8 cellular contexts compared by ENCODE assay signal in the genomic region with DNA sequence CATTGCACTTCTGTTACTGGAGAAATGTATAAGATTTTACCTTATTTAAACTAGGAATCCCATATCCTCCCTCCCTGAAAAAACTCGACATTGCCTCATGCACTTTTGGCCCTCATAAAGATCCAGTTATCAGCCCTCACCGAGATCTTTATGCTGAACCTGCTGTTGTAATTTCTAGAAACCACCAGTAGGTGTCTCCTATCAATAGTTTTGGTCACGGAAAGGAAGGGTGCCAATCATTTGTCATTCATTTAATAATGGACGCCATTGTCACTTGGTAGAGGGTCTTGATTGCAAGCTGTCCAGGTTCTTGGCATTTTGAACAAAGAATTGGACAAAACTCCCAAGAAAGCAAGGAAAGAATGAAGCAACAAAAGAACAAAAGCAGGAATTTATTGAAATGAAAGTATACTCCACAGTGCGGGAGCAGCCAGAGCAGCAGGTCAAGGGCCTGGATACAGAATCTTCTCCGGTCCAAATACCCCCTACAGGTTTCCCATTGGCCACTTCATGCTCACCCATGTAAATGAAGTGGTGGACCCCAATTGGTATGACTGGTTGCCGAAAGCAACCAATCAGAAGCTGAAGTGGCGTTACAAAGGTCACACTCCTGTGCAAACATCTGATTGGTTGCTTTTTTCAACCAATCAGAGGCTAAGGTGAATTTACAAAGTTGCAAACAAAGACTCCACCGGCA.
DNase-seq lines count a peak whose midpoint lies in the region; ATAC-seq, FAIRE-seq and TF ChIP-seq lines count a peak whose summit lies in the region.

No MANE protein-coding gene starts in this region.

- H2BK15ac ChIP-seq in mesenchymal stem cell (ENCODE audit: low read depth, poor library complexity, severe bottlenecking) = no peak overlapping the region

- H3K27ac ChIP-seq in mesenchymal stem cell (ENCODE audit: low read length, poor library complexity, severe bottlenecking) = no peak overlapping the region

- H4K91ac ChIP-seq in mesenchymal stem cell (ENCODE audit: low read length) = no peak overlapping the region

- FAIRE-seq in GM19239 (lab: Jason Lieb, UNC) = peak; percentile 35

- H3K9me3 ChIP-seq in mesenchymal stem cell (ENCODE audit: control insufficient read depth, low read length) = no peaks in the 10 kb centered on the region

- H3K18ac ChIP-seq in mesenchymal stem cell (ENCODE audit: low read depth in 1 of 2, low read length in 2 of 2) = no peak overlapping the region

- no peaks in the 10 kb centered on the region for H3K79me1 ChIP-seq in mesenchymal stem cell (replicated peaks; ENCODE audit: low read length, poor library complexity, severe bottlenecking)

- no peak overlapping the region for H2AK5ac ChIP-seq in mesenchymal stem cell (ENCODE audit: low read length, severe bottlenecking)

- peak overlapping the region; percentile 10 for H3K4me2 ChIP-seq in mesenchymal stem cell (ENCODE audit: low read length, poor library complexity, severe bottlenecking)

- H3K23ac ChIP-seq in mesenchymal stem cell (ENCODE audit: low read length in 2 of 2) = no peak overlapping the region

- 51% methylated on average over 9 of the region's 9 CpGs for WGBS in mesenchymal stem cell

- peak; percentile 69 for TF ChIP-seq CTCF in cardiac fibroblast (IDR thresholded peaks at IDR 0.05; ENCODE audit: low read depth, low read length)

- H3K4me3 ChIP-seq in cardiac fibroblast (replicated peaks in 1 of 2; ENCODE audit: low read depth in 2 of 2, low read length in 2 of 2) (peak overlapping the region in 1 of 2 donors; percentile 41), mesenchymal stem cell (ENCODE audit: insufficient read depth in 1 of 2, low read depth in 1 of 2, low read length in 2 of 2) (peak overlapping the region in 1 of 2 experiments; percentile 70)

- ATAC-seq in HG03432 (IDR thresholded peaks at IDR 0.05; ENCODE audit: unreplicated experiment) = peak; percentile 87

- no peak overlapping the region for H2BK5ac ChIP-seq in mesenchymal stem cell (ENCODE audit: low read depth, low read length, poor library complexity, severe bottlenecking)

- H4K8ac ChIP-seq in mesenchymal stem cell (ENCODE audit: low read length) = no peak overlapping the region

- H2AFZ ChIP-seq in mesenchymal stem cell (ENCODE audit: low read depth, low read length) = peak overlapping the region; percentile 19

- peak; percentile 74 for DNase-seq in DMS53 (lab: John Stamatoyannopoulos, UW)
- peak; percentile 32 for DNase-seq in GM19239 (ENCODE audit: insufficient read length, low spot score)
- peak; percentile 59 for DNase-seq in NCI-H748 treated with DMSO at 0.1 percent for 48 hours (lab: John Stamatoyannopoulos, UW)
- DNase-seq in cardiac fibroblast (ENCODE audit: low read depth in 2 of 2) = peak; percentile 23 to 55
- peak; percentile 48 for DNase-seq in mesenchymal stem cell
- DNase-seq in T1000 (lab: John Stamatoyannopoulos, UW) = no peak
- DNase-seq in SKM-1 treated with dmso at 0.1 percent for 144 hours (lab: John Stamatoyannopoulos, UW; ENCODE audit: unreplicated experiment) = no peak

- H3K4me1 ChIP-seq in mesenchymal stem cell (ENCODE audit: control insufficient read depth, insufficient read depth, low read depth, low read length) = no peaks in the 10 kb centered on the region

- H3K4ac ChIP-seq in mesenchymal stem cell (ENCODE audit: low read depth in 1 of 2, low read length in 2 of 2) = no peak overlapping the region

- no peaks in the 10 kb centered on the region for H3K27me3 ChIP-seq in mesenchymal stem cell (ENCODE audit: control insufficient read depth in 1 of 2, insufficient read depth in 1 of 2, low read length in 2 of 2)

- H2BK120ac ChIP-seq in mesenchymal stem cell (ENCODE audit: low read depth, low read length) = no peak overlapping the region

- no peak overlapping the region for H3K9ac ChIP-seq in mesenchymal stem cell (ENCODE audit: low read length)

- H2BK12ac ChIP-seq in mesenchymal stem cell (ENCODE audit: low read length in 2 of 2) = peak overlapping the region in 1 of 2 experiments; percentile 15

- no peaks in the 10 kb centered on the region for H3K36me3 ChIP-seq in mesenchymal stem cell (ENCODE audit: control insufficient read depth in 1 of 2, insufficient read depth in 2 of 2, low read depth in 1 of 2, low read length in 2 of 2)

- no peak overlapping the region for H3K14ac ChIP-seq in mesenchymal stem cell (ENCODE audit: low read length in 2 of 2)

Comparison
In these comparisons a context has a peak if more than half of its experiments do, and no peak if none do; other contexts are left out.
1. DNase-seq: peak in DMS53 (single experiment), GM19239 (single experiment), NCI-H748 treated with DMSO at 0.1 percent for 48 hours (single experiment), cardiac fibroblast (2 of 2) and mesenchymal stem cell (single experiment); none in T1000 (single experiment) and SKM-1 treated with dmso at 0.1 percent for 144 hours (single experiment).